ENCODE assay signal across 19 cellular contexts in the genomic region with DNA sequence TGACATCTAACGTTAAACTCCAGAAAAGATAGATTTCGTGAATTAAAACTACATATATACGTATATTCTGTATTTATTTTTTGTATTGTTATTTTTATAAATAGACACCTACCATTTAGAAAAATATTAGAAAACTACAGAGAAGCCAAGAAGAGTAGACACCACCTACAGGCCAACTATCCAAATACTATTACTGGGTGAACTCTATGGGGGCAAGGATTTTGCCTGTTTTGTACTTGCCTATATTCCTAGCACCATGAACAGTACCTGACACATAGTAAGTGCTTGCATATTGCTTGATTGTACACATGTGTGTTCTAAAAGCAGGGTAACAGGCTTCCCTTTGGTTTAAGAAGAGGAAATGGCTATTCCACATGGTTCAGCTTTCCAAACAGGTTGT. TPM values are rescaled to one million over a fixed set of nuclear protein-coding genes. Genes with fewer than 3 reads are reported as not detected.
DNase-seq lines count a peak whose midpoint lies in the region; ATAC-seq and TF ChIP-seq lines count a peak whose summit lies in the region.
"Had no signal": no experiment of that assay in that cellular context is flagged by ENCODE, and none has a peak within 500 bp of the region (broad histone marks: within the 10 kb centered on the region; RNA-seq: fewer than 3 reads in every experiment).

No MANE protein-coding gene starts in this region.

- in situ Hi-C loops in mammary epithelial cell (cut with MboI; ENCODE audit: low sequenced_read_pairs in 2 of 2) = no loop called here

- H3K27me3 ChIP-seq in mammary epithelial cell (ENCODE audit: insufficient read depth, low read length) (no peaks in the 10 kb centered on the region), breast epithelium (no peaks in the 10 kb centered on the region), foreskin keratinocyte (no peaks in the 10 kb centered on the region), thyroid gland (no peaks in the 10 kb centered on the region), esophagus squamous epithelium (no peaks in the 10 kb centered on the region)

- no peak overlapping the region for H3K9ac ChIP-seq in mammary epithelial cell (ENCODE audit: insufficient read depth, low read length)

- no peaks in the 10 kb centered on the region for H3K9me3 ChIP-seq in mammary epithelial cell (replicated peaks; ENCODE audit: insufficient read depth, low read length)
- H3K9me3 ChIP-seq in breast epithelium = no peaks in the 10 kb centered on the region
- no peaks in the 10 kb centered on the region for H3K9me3 ChIP-seq in thyroid gland
- H3K9me3 ChIP-seq in esophagus squamous epithelium = no peaks in the 10 kb centered on the region

- peaks cover 13% of the 10 kb centered on the region for H3K79me2 ChIP-seq in mammary epithelial cell (ENCODE audit: insufficient read depth, low read length)

- BruUV-seq in mammary epithelial cell (replicated peaks; lab: Mats Ljungman, UMichigan) = no TSS peak

- TF ChIP-seq POLR2A in breast epithelium (IDR thresholded peaks at IDR 0.05) (no peak), thyroid gland (IDR thresholded peaks at IDR 0.05) (no peak), esophagus squamous epithelium (IDR thresholded peaks at IDR 0.05) (no peak)

- H3K27ac ChIP-seq in mammary epithelial cell (ENCODE audit: insufficient read depth, low read depth, low read length) = no peak overlapping the region
- no peak overlapping the region for H3K27ac ChIP-seq in breast epithelium
- 0 out of 2 replicates have a peak overlapping the region, but pooled peaks have one; percentile 9 for H3K27ac ChIP-seq in VCaP
- H3K27ac ChIP-seq in foreskin keratinocyte = no peak overlapping the region
- H3K27ac ChIP-seq in thyroid gland = peak overlapping the region in 2 of 3 donors; percentile 75 to 87
- no peak overlapping the region for H3K27ac ChIP-seq in esophagus squamous epithelium

- 96% methylated on average over 3 of the region's 3 CpGs for WGBS in mammary epithelial cell (ENCODE audit: low coverage, missing lambda C conversion rate)
- 97 to 98% methylated on average over 3 of the region's 3 CpGs for WGBS in thyroid gland, 2 donors
- 87 to 95% methylated on average over 3 of the region's 3 CpGs for WGBS in esophagus squamous epithelium, 2 donors

- dilution Hi-C loops in mammary epithelial cell (cut with HindIII; ENCODE audit: low sequenced_read_pairs) = no loop called here

- no peak overlapping the region for H3K4me3 ChIP-seq in mammary epithelial cell (replicated peaks in 1 of 3; ENCODE audit: insufficient read depth in 1 of 3, low read depth in 2 of 3, low read length in 3 of 3)
- no peak overlapping the region for H3K4me3 ChIP-seq in breast epithelium
- H3K4me3 ChIP-seq in thyroid gland (replicated peaks in 1 of 3) = no peak overlapping the region
- no peak overlapping the region for H3K4me3 ChIP-seq in esophagus squamous epithelium

- H3K36me3 ChIP-seq in mammary epithelial cell (ENCODE audit: insufficient read depth, low read length) = peaks cover 36% of the 10 kb centered on the region
- H3K36me3 ChIP-seq in breast epithelium = no peaks in the 10 kb centered on the region
- H3K36me3 ChIP-seq in thyroid gland = peaks cover 16 to 17% of the 10 kb centered on the region in 2 donors
- H3K36me3 ChIP-seq in esophagus squamous epithelium = peaks cover 0 to 93% (median 19%) of the 10 kb centered on the region in 3 donors

- no peak overlapping the region for H2AFZ ChIP-seq in mammary epithelial cell (ENCODE audit: low read depth, low read length)

- CTCF ChIA-PET in mammary epithelial cell (lab: Charles Lee; ENCODE audit: low non-redundant PET) = no interaction called here

- H4K20me1 ChIP-seq in mammary epithelial cell (ENCODE audit: insufficient read depth, low read length) = no peaks in the 10 kb centered on the region

- no peak overlapping the region for H3K4me2 ChIP-seq in mammary epithelial cell (ENCODE audit: insufficient read depth, low read depth, low read length)

- peaks cover 4% of the 10 kb centered on the region for H3K4me1 ChIP-seq in mammary epithelial cell (ENCODE audit: insufficient read depth, low read length)
- no peaks in the 10 kb centered on the region for H3K4me1 ChIP-seq in breast epithelium
- H3K4me1 ChIP-seq in foreskin keratinocyte = no peaks in the 10 kb centered on the region
- peaks cover 18 to 29% of the 10 kb centered on the region in 2 donors for H3K4me1 ChIP-seq in thyroid gland
- H3K4me1 ChIP-seq in esophagus squamous epithelium = peaks cover 0 to 13% (median 0%) of the 10 kb centered on the region in 3 donors

- no peak for DNase-seq in mammary epithelial cell
- no peak for DNase-seq in breast epithelium (ENCODE audit: low spot score in 2 of 2)
- no peak for DNase-seq in foreskin keratinocyte
- no peak for DNase-seq in thyroid gland
- no peak for DNase-seq in SHP77 treated with DMSO at 0.1 percent for 48 hours (lab: John Stamatoyannopoulos, UW)
- DNase-seq in omental fat pad (ENCODE audit: low spot score) = no peak
- DNase-seq in esophagus squamous epithelium (lab: John Stamatoyannopoulos, UW) = no peak
- DNase-seq: C1 segment of cervical spinal cord, DMS153, EL, HCEC 1CT, MV-4-11, NCI-H146, NCI-H2107, NCI-H226, NCI-H526, SHP77 had no signal

- TF ChIP-seq CTCF in mammary epithelial cell (conservative IDR thresholded peaks at IDR 0.05 in 1 of 2, IDR thresholded peaks at IDR 0.05 in 1 of 2; ENCODE audit: extremely low read depth in 1 of 2, insufficient read depth in 1 of 2, low read depth in 1 of 2, low read length in 2 of 2) = peak; percentile 1 to 8
- no peak for TF ChIP-seq CTCF in breast epithelium (IDR thresholded peaks at IDR 0.05)
- TF ChIP-seq CTCF in VCaP (conservative IDR thresholded peaks at IDR 0.05) = no peak
- peak; percentile 40 for TF ChIP-seq CTCF in foreskin keratinocyte (conservative IDR thresholded peaks at IDR 0.05)
- no peak for TF ChIP-seq CTCF in thyroid gland (IDR thresholded peaks at IDR 0.05)
- TF ChIP-seq CTCF in omental fat pad (IDR thresholded peaks at IDR 0.05) = no peak
- TF ChIP-seq CTCF in esophagus squamous epithelium (IDR thresholded peaks at IDR 0.05) = no peak

- intact Hi-C loops in mammary epithelial cell (cut with micrococcal nuclease) (no loop called here), breast epithelium (cut with DNase I; ENCODE audit: low total_unique reads) (no loop called here), thyroid gland (cut with DNase I) (no loop called here), esophagus squamous epithelium (cut with DNase I) (no loop called here)

- no peak for ATAC-seq in foreskin keratinocyte
- no peak for ATAC-seq in omental fat pad (ENCODE audit: low FRiP score)

RNA-seq across cellular contexts. Expression of a gene that starts 24.4 kb away (rescaled TPM):
- total RNA-seq in mammary epithelial cell (under 1 TPM in 1 of 2 donors, not detected in 1; 0.33 TPM), breast epithelium (100 to 1,000 TPM in 1 of 3 donors, 10 to 100 TPM in 2; 18.3 to 479 (median 55.7) TPM), foreskin keratinocyte (not detected in 2 replicates), thyroid gland (10 to 100 TPM; 28.2 to 78.4 (median 32.5) TPM), omental fat pad (100 to 1,000 TPM in 3 of 4 donors, 10 to 100 TPM in 1; 58.9 to 297 (median 125) TPM), esophagus squamous epithelium (10 to 100 TPM in 1 of 4 donors, 1 to 10 TPM in 3; 4.3 to 28.8 (median 6.9) TPM)
- polyA plus RNA-seq in mammary epithelial cell (0.11 TPM), foreskin keratinocyte (not detected in 2 replicates)
- polyA minus RNA-seq in mammary epithelial cell = not detected
- total RNA-seq: A172 had no signal

RNA-seq across cellular contexts. Expression of a gene that starts 25.7 kb away (rescaled TPM):
- 10 to 100 TPM; 34.5 to 59.8 TPM for total RNA-seq in mammary epithelial cell
- 93.4 TPM for polyA plus RNA-seq in mammary epithelial cell
- 50.0 TPM for polyA minus RNA-seq in mammary epithelial cell
- total RNA-seq in breast epithelium = 10 to 100 TPM; 39.0 to 54.9 (median 43.0) TPM
- 63.3 and 66.8 TPM in 2 replicates for total RNA-seq in foreskin keratinocyte
- polyA plus RNA-seq in foreskin keratinocyte = 71.8 and 78.1 TPM in 2 replicates
- 10 to 100 TPM; 33.1 to 57.5 (median 56.3) TPM for total RNA-seq in thyroid gland
- 10 to 100 TPM; 31.7 to 47.7 (median 39.0) TPM for total RNA-seq in omental fat pad
- 10 to 100 TPM; 28.8 to 59.9 (median 47.6) TPM for total RNA-seq in esophagus squamous epithelium

RNA-seq across cellular contexts. Expression of a gene that starts 25.8 kb away (rescaled TPM):
- total RNA-seq in mammary epithelial cell (100 to 1,000 TPM in 1 of 2 donors, 10 to 100 TPM in 1; 85.7 to 106 TPM), breast epithelium (100 to 1,000 TPM in 1 of 3 donors, 10 to 100 TPM in 2; 69.5 to 120 (median 71.9) TPM), foreskin keratinocyte (80.5 and 84.2 TPM in 2 replicates), thyroid gland (10 to 100 TPM; 46.0 to 94.3 (median 76.0) TPM), omental fat pad (10 to 100 TPM; 72.0 to 99.8 (median 80.1) TPM), esophagus squamous epithelium (10 to 100 TPM; 64.6 to 93.8 (median 73.0) TPM)
- polyA plus RNA-seq in mammary epithelial cell (192 TPM), foreskin keratinocyte (63.5 and 73.5 TPM in 2 replicates)
- polyA minus RNA-seq in mammary epithelial cell = 314 TPM

Comparison
In these comparisons a context has a peak if more than half of its experiments do, and no peak if none do; other contexts are left out.
1. CTCF ChIP-seq: peak in mammary epithelial cell (2 of 2) and foreskin keratinocyte (single experiment); none in breast epithelium (0 of 3), VCaP (single experiment), thyroid gland (0 of 6), omental fat pad (0 of 3) and esophagus squamous epithelium (0 of 6).
2. H3K27ac ChIP-seq: peak in VCaP (single experiment) and thyroid gland (2 of 3); none in mammary epithelial cell (single experiment), breast epithelium (0 of 2), foreskin keratinocyte (single experiment) and esophagus squamous epithelium (0 of 4).